ENCODE assay signal across 8 cellular contexts in genomic region chr10:104291439-104291951, GRCh38. TPM values are rescaled to one million over a fixed set of nuclear protein-coding genes. Genes with fewer than 3 reads are reported as not detected.
DNase-seq lines count a peak whose midpoint lies in the region; ATAC-seq and TF ChIP-seq lines count a peak whose summit lies in the region.

No MANE protein-coding gene starts in this region.

- WGBS in HUES64: 2% methylated on average over 23 of the region's 26 CpGs

- peaks cover 33% of the 10 kb centered on the region for H3K27me3 Mint-ChIP-seq in stimulated activated naive CD8-positive, alpha-beta T cell treated with anti-CD3 and anti-CD28 coated beads, Interleukin-15, amount 100 ng/mL, for 72 hours

- no peak overlapping the region for H3K9ac ChIP-seq in HUES64 (ENCODE audit: low read depth, low read length)
- no peak overlapping the region for H3K9ac ChIP-seq in fibroblast of lung (ENCODE audit: insufficient read depth, low read length)
- no peak overlapping the region for H3K9ac ChIP-seq in neural cell (ENCODE audit: low read length)

- peak; percentile 98 for ATAC-seq in GM21529 (IDR thresholded peaks at IDR 0.05; ENCODE audit: unreplicated experiment)
- ATAC-seq in stimulated activated naive CD8-positive, alpha-beta T cell treated with anti-CD3 and anti-CD28 coated beads, Interleukin-15, amount 100 ng/mL, for 72 hours: peak; percentile 97

- H3K9me2 ChIP-seq in neural cell (ENCODE audit: insufficient read depth, low read length): no peaks in the 10 kb centered on the region

- H4K20me1 ChIP-seq in fibroblast of lung (ENCODE audit: control insufficient read depth, extremely low read depth, insufficient read depth, low read length) (no peaks in the 10 kb centered on the region), neural cell (ENCODE audit: insufficient read depth) (no peaks in the 10 kb centered on the region)

- H3K27ac Mint-ChIP-seq in stimulated activated naive CD8-positive, alpha-beta T cell treated with anti-CD3 and anti-CD28 coated beads, Interleukin-15, amount 100 ng/mL, for 72 hours: no peak overlapping the region

- H3K36me3 ChIP-seq in HUES64 (ENCODE audit: insufficient read depth, low read length) (no peaks in the 10 kb centered on the region), fibroblast of lung (ENCODE audit: control insufficient read depth, insufficient read depth, low read length) (no peaks in the 10 kb centered on the region), neural cell (ENCODE audit: insufficient read depth, low read length) (no peaks in the 10 kb centered on the region)

- H3K9me3 Mint-ChIP-seq in stimulated activated naive CD8-positive, alpha-beta T cell treated with anti-CD3 and anti-CD28 coated beads, Interleukin-15, amount 100 ng/mL, for 72 hours: no peaks in the 10 kb centered on the region

- TF ChIP-seq CTCF in fibroblast of lung (conservative IDR thresholded peaks at IDR 0.05 in 1 of 2, IDR thresholded peaks at IDR 0.05 in 1 of 2; ENCODE audit: low read depth in 1 of 2, low read length in 2 of 2) (peak; percentile 100), neural cell (IDR thresholded peaks at IDR 0.05; ENCODE audit: poor library complexity, severe bottlenecking) (peak; percentile 100)

- TF ChIP-seq EP300 in neural cell (conservative IDR thresholded peaks at IDR 0.05; ENCODE audit: poor library complexity, severe bottlenecking): no peak

- no peaks in the 10 kb centered on the region for H3K9me3 ChIP-seq in HUES64 (ENCODE audit: insufficient read depth, low read depth, low read length)
- H3K9me3 ChIP-seq in fibroblast of lung (ENCODE audit: control insufficient read depth, insufficient read depth, low read depth, low read length): no peaks in the 10 kb centered on the region
- H3K9me3 ChIP-seq in neural cell (ENCODE audit: low read length): peaks cover 2% of the 10 kb centered on the region

- H3K4me1 ChIP-seq in HUES64 (ENCODE audit: insufficient read depth, low read length): peaks cover 9% of the 10 kb centered on the region
- H3K4me1 ChIP-seq in fibroblast of lung (ENCODE audit: control insufficient read depth, extremely low read depth, insufficient read depth, low read length): peaks cover 2% of the 10 kb centered on the region

- H2AFZ ChIP-seq in fibroblast of lung (ENCODE audit: low read length) (peak overlapping the region; percentile 82), neural cell (ENCODE audit: low read depth, low read length) (no peak overlapping the region)

- no peak overlapping the region for H3K27ac ChIP-seq in HUES64 (ENCODE audit: low read depth, low read length)
- no peak overlapping the region for H3K27ac ChIP-seq in fibroblast of lung (ENCODE audit: insufficient read depth, low read length)
- no peak overlapping the region for H3K27ac ChIP-seq in neural cell (ENCODE audit: low read length)

- H3K27me3 ChIP-seq in HUES64 (ENCODE audit: insufficient read depth, low read length) (peaks cover 7% of the 10 kb centered on the region; the same call in 1 of the 2 replicates), fibroblast of lung (ENCODE audit: control insufficient read depth, insufficient read depth, low read length) (no peaks in the 10 kb centered on the region), neural cell (ENCODE audit: insufficient read depth, low read depth, low read length) (no peaks in the 10 kb centered on the region)

- peak overlapping the region in 1 of 2 donors; percentile 12 for H3K4me3 Mint-ChIP-seq in stimulated activated naive CD8-positive, alpha-beta T cell treated with anti-CD3 and anti-CD28 coated beads, Interleukin-15, amount 100 ng/mL, for 72 hours

- peak; percentile 34 for DNase-seq in DMS79 (lab: John Stamatoyannopoulos, UW)
- peak; percentile 54 for DNase-seq in OCI-M2 (lab: John Stamatoyannopoulos, UW; ENCODE audit: unreplicated experiment)
- DNase-seq in activated T-cell treated with anti-CD3 and anti-CD28 coated beads, Interleukin-2, amount 50 U/mL, for 1 hour: peak; percentile 88
- peak; percentile 75 to 89 for DNase-seq in fibroblast of lung (ENCODE audit: low read depth in 2 of 2)
- peak; percentile 84 to 86 for DNase-seq in stimulated activated naive CD8-positive, alpha-beta T cell treated with anti-CD3 and anti-CD28 coated beads, Interleukin-15, amount 100 ng/mL, for 72 hours

- H3F3A ChIP-seq in neural cell (ENCODE audit: insufficient read depth, low read length, poor library complexity, severe bottlenecking): no peaks in the 10 kb centered on the region

- peaks cover 22% of the 10 kb centered on the region for H3K4me1 Mint-ChIP-seq in stimulated activated naive CD8-positive, alpha-beta T cell treated with anti-CD3 and anti-CD28 coated beads, Interleukin-15, amount 100 ng/mL, for 72 hours

- H3K4me3 ChIP-seq in HUES64 (ENCODE audit: low read length) (peak overlapping the region; percentile 13; the same call in 1 of the 2 replicates), fibroblast of lung (replicated peaks in 1 of 4; ENCODE audit: control extremely low read depth in 1 of 4, insufficient read depth in 1 of 4, low read depth in 3 of 4, low read length in 4 of 4) (peak overlapping the region in 2 of 4 experiments; percentile 23 to 28), neural cell (ENCODE audit: low read length) (no peak overlapping the region)

- H3K4me2 ChIP-seq in fibroblast of lung (ENCODE audit: extremely low read depth, insufficient read depth, low read length): peak overlapping the region; percentile 81
- peak overlapping the region; percentile 39 for H3K4me2 ChIP-seq in neural cell (ENCODE audit: low read length)

- H3K79me2 ChIP-seq in fibroblast of lung (ENCODE audit: control insufficient read depth, insufficient read depth, low read length) (no peaks in the 10 kb centered on the region), neural cell (replicated peaks; ENCODE audit: insufficient read depth, low read length) (no peaks in the 10 kb centered on the region)

- TF ChIP-seq RAD21 in neural cell (conservative IDR thresholded peaks at IDR 0.05): peak; percentile 94

TF ChIP-seq in neural cell, 6 proteins besides CTCF, POLR2A, EP300 and RAD21:
- TF ChIP-seq MXI1 (conservative IDR thresholded peaks at IDR 0.05; ENCODE audit: poor library complexity, severe bottlenecking) (peak; percentile 28), EZH2 (IDR thresholded peaks at IDR 0.05; ENCODE audit: borderline replicate concordance, insufficient read depth, low read length, poor library complexity, severe bottlenecking) (no peak), SMC3 (conservative IDR thresholded peaks at IDR 0.05; ENCODE audit: poor library complexity) (peak; percentile 99)

RNA-seq across cellular contexts. Expression of gene GSTO2, which starts 22.5 kb away (rescaled TPM):
- polyA plus RNA-seq in HUES64 (2013, experiment 1 of 2): 3.7 TPM
- 6.6 TPM for polyA plus RNA-seq in HUES64 (2013, experiment 2 of 2)
- total RNA-seq in fibroblast of lung: 2.1 and 3.1 TPM in 2 replicates
- polyA plus RNA-seq in fibroblast of lung (2.9 and 5.9 TPM in 2 replicates), neural cell (0.53 and 2.2 TPM in 2 replicates)
- polyA plus RNA-seq in fibroblast of lung (2012): 2.8 and 4.8 TPM in 2 replicates
- polyA minus RNA-seq in fibroblast of lung (ENCODE audit: low replicate concordance) (2.4 and 2.7 TPM in 2 replicates), neural cell (0.97 and 1.6 TPM in 2 replicates)

RNA-seq across cellular contexts. Expression of gene GSTO1, which starts 36.8 kb away (rescaled TPM):
- polyA plus RNA-seq in HUES64 (2013, experiment 1 of 2): 111 TPM
- polyA plus RNA-seq in HUES64 (2013, experiment 2 of 2): 122 TPM
- total RNA-seq in fibroblast of lung: 145 and 151 TPM in 2 replicates
- polyA plus RNA-seq in fibroblast of lung (249 and 311 TPM in 2 replicates), neural cell (3.2 and 3.5 TPM in 2 replicates)
- 243 and 320 TPM in 2 replicates for polyA plus RNA-seq in fibroblast of lung (2012)
- polyA minus RNA-seq in fibroblast of lung (ENCODE audit: low replicate concordance) (11.0 and 14.4 TPM in 2 replicates), neural cell (2.4 TPM in 1 of 2 replicates, not detected in the other)

RNA-seq across cellular contexts. Expression of gene ITPRIP, which starts 46.8 kb away (rescaled TPM):
- polyA plus RNA-seq in HUES64 (2013, experiment 1 of 2): 13.1 TPM
- 11.5 TPM for polyA plus RNA-seq in HUES64 (2013, experiment 2 of 2)
- total RNA-seq in fibroblast of lung: 5.4 and 6.8 TPM in 2 replicates
- 11.1 and 18.8 TPM in 2 replicates for polyA plus RNA-seq in fibroblast of lung
- 11.1 and 18.6 TPM in 2 replicates for polyA plus RNA-seq in fibroblast of lung (2012)
- 23.7 and 30.0 TPM in 2 replicates for polyA minus RNA-seq in fibroblast of lung (ENCODE audit: low replicate concordance)
- polyA plus RNA-seq in neural cell: 1.5 and 2.2 TPM in 2 replicates
- polyA minus RNA-seq in neural cell: 8.6 and 10.2 TPM in 2 replicates

RNA-seq across cellular contexts. Expression of gene CFAP43, which starts 59.3 kb away (rescaled TPM):
- 0.35 TPM for polyA plus RNA-seq in HUES64 (2013, experiment 1 of 2)
- polyA plus RNA-seq in HUES64 (2013, experiment 2 of 2): 0.44 TPM
- under 0.01 and 0.26 TPM in 2 replicates for total RNA-seq in fibroblast of lung
- polyA plus RNA-seq in fibroblast of lung: 0.06 and 0.10 TPM in 2 replicates
- polyA plus RNA-seq in fibroblast of lung (2012): 0.08 TPM in 1 of 2 replicates, not detected in the other
- not detected in 2 replicates for polyA minus RNA-seq in fibroblast of lung (ENCODE audit: low replicate concordance)
- polyA plus RNA-seq in neural cell: 2.2 and 5.0 TPM in 2 replicates
- 7.5 and 10.3 TPM in 2 replicates for polyA minus RNA-seq in neural cell

Comparison
In these comparisons a context has a peak if more than half of its experiments do, and no peak if none do; other contexts are left out.
1. DNase-seq: peak in every context shown above with its lines; median percentile 88 in activated T-cell treated with anti-CD3 and anti-CD28 coated beads, Interleukin-2, amount 50 U/mL, for 1 hour; 85 in stimulated activated naive CD8-positive, alpha-beta T cell treated with anti-CD3 and anti-CD28 coated beads, Interleukin-15, amount 100 ng/mL, for 72 hours; 82 in fibroblast of lung; 54 in OCI-M2; 34 in DMS79.
2. RNA of gene GSTO1, which starts 36.8 kb away (polyA plus RNA-seq): 243 to 320 TPM in fibroblast of lung; 3.2 to 3.5 TPM in neural cell; every median in the first group is over 10 times any median in the second.